Comparison of ENCODE assay signal across 8 cellular contexts in genomic region chr11:61890536-61891330, GRCh38. TPM values are rescaled to one million over a fixed set of nuclear protein-coding genes. Genes with fewer than 3 reads are reported as not detected.
A peak's percentile ranks its signal among the peaks of the same experiment; 100 is the strongest.
DNase-seq lines count a peak whose midpoint lies in the region; ATAC-seq, FAIRE-seq and TF ChIP-seq lines count a peak whose summit lies in the region.

No MANE protein-coding gene starts in this region.

- intact Hi-C loops in A673 (cut with micrococcal nuclease; ENCODE audit: unreplicated experiment) (no loop called here), GM12878 (cut with micrococcal nuclease; ENCODE audit: unreplicated experiment) (no loop called here), sigmoid colon (cut with DNase I) (loop anchor here (2.0 to 5.0 kb wide), 3 partner anchors 73 to 94 kb away; partner anchors contain the start of genes FADS1 and FTH1)

- H4K20me1 ChIP-seq in GM12878 (ENCODE audit: control insufficient read depth, insufficient read depth) = no peaks in the 10 kb centered on the region

- TF ChIP-seq POLR2A in GM12878 (IDR thresholded peaks at IDR 0.05; ENCODE audit: low read depth, low read length) = no peak
- TF ChIP-seq POLR2A in sigmoid colon (IDR thresholded peaks at IDR 0.05) = no peak

- BruUV-seq in A673 (replicated peaks; lab: Mats Ljungman, UMichigan) = no TSS peak
- no TSS peak for BruUV-seq in GM12878 (replicated peaks; lab: Mats Ljungman, UMichigan)

- SMC1A ChIA-PET in GM12878 (lab: Charles Lee; ENCODE audit: uncharacterized antibody, unreplicated experiment) = interaction anchor here (1.4 to 4.8 kb wide), 2 partner anchors 92 to 98 kb away, joined by 4 to 21 read pairs; partner anchors contain the start of genes FEN1 and TMEM258

- FAIRE-seq in GM12878 (lab: Jason Lieb, UNC) = no peak

- RAD21 ChIA-PET in GM12878 (lab: Charles Lee; ENCODE audit: unreplicated experiment) = interaction anchor here (1.0 to 2.4 kb wide), 3 partner anchors 18 to 191 kb away, joined by 3 to 10 read pairs (median 4); no protein-coding TSS in a partner anchor

- H3K79me2 ChIP-seq in GM12878 (ENCODE audit: control insufficient read depth, insufficient read depth, low read length) = no peaks in the 10 kb centered on the region

- H3K9ac ChIP-seq in GM12878 (ENCODE audit: control insufficient read depth, insufficient read depth, low read length) = peak overlapping the region; percentile 39

- peak overlapping the region; percentile 98 for H3K4me2 ChIP-seq in GM12878 (ENCODE audit: control insufficient read depth, insufficient read depth)

- H3K36me3 ChIP-seq in A673 (ENCODE audit: insufficient read depth, low read length, poor library complexity, severe bottlenecking) (no peaks in the 10 kb centered on the region), SJCRH30 (peaks cover 5% of the 10 kb centered on the region; the same call in 1 of the 2 replicates), GM12878 (ENCODE audit: control insufficient read depth in 2 of 2, insufficient read depth in 2 of 2, low read length in 1 of 2) (no peaks in the 10 kb centered on the region), sigmoid colon (no peaks in the 10 kb centered on the region)

- TF ChIP-seq RAD21 in GM12878 (IDR thresholded peaks at IDR 0.05; ENCODE audit: insufficient read depth, low read depth, low read length) = no peak

- TF ChIP-seq EP300 in GM12878 (IDR thresholded peaks at IDR 0.05; ENCODE audit: borderline replicate concordance in 1 of 2, control insufficient read depth in 1 of 2, low read depth in 2 of 2, low read length in 2 of 2) (no peak), sigmoid colon (IDR thresholded peaks at IDR 0.05) (no peak)

- TF ChIP-seq CTCF in A673 (conservative IDR thresholded peaks at IDR 0.05; ENCODE audit: low read depth, low read length) (0 out of 2 replicates have a peak, but pooled peaks have one; percentile 22), GM12878 (IDR thresholded peaks at IDR 0.05 in 2 of 3, conservative IDR thresholded peaks at IDR 0.05 in 1 of 3; ENCODE audit: control insufficient read depth in 2 of 3, extremely low read depth in 1 of 3, insufficient read depth in 1 of 3, low read depth in 3 of 3, low read length in 3 of 3) (peak in 1 of 3 experiments; percentile 6; a peak in 1 of 6 replicates), sigmoid colon (IDR thresholded peaks at IDR 0.05) (no peak)

- ATAC-seq in GM18502 (IDR thresholded peaks at IDR 0.05; ENCODE audit: poor library complexity, unreplicated experiment) (peak; percentile 31), HG03342 (IDR thresholded peaks at IDR 0.05; ENCODE audit: unreplicated experiment) (peak; percentile 23), GM12878 (peak; percentile 33), HG03139 (IDR thresholded peaks at IDR 0.05; ENCODE audit: unreplicated experiment) (no peak)

- POLR2A ChIA-PET in A673 (lab: Charles Lee; ENCODE audit: low non-redundant PET) = interaction anchor here (0.6 kb wide), 1 partner anchor 528 kb away, joined by 3 read pairs; the partner anchor contains the start of gene SCGB1A1
- POLR2A ChIA-PET in GM12878 (lab: Charles Lee) = interaction anchor here (0.6 kb wide), 1 partner anchor 209 kb away, joined by 3 read pairs; no protein-coding TSS in a partner anchor

- CTCF ChIA-PET in A673 (lab: Charles Lee) = interaction anchor here (0.6 kb wide), 2 partner anchors 12 to 94 kb away, joined by 3 read pairs; no protein-coding TSS in a partner anchor
- CTCF ChIA-PET in GM12878 (lab: Yijun Ruan, JAX) = interaction anchor here (1.0 to 3.3 kb wide), 4 partner anchors 57 to 217 kb away, joined by 5 to 16 read pairs (median 6); no protein-coding TSS in a partner anchor

- H3K4me1 ChIP-seq in A673 (ENCODE audit: insufficient read depth, low read length, poor library complexity, severe bottlenecking) = peaks cover 6% of the 10 kb centered on the region
- peaks cover 17% of the 10 kb centered on the region for H3K4me1 ChIP-seq in SJCRH30
- H3K4me1 ChIP-seq in GM12878 (ENCODE audit: control insufficient read depth, insufficient read depth, low read length) = peaks cover 7% of the 10 kb centered on the region
- peaks cover 0 to 46% (median 33%) of the 10 kb centered on the region in 4 donors for H3K4me1 ChIP-seq in sigmoid colon

- in situ Hi-C loops in GM12878 (cut with MboI) = no loop called here

- peak overlapping the region; percentile 85 for H2AFZ ChIP-seq in GM12878 (ENCODE audit: control insufficient read depth, low read depth, low read length)

- H3K4me3 ChIP-seq in A673 (ENCODE audit: low read depth, low read length, poor library complexity, severe bottlenecking) = peak overlapping the region; percentile 80
- H3K4me3 ChIP-seq in SJCRH30 = peak overlapping the region; percentile 78
- peak overlapping the region; percentile 83 for H3K4me3 ChIP-seq in GM12878
- peak overlapping the region; percentile 72 for H3K4me3 ChIP-seq in iPS-11a (ENCODE audit: low read depth, low read length)
- H3K4me3 ChIP-seq in sigmoid colon = peak overlapping the region; percentile 75 to 94 (median 84)

- H3K9me3 ChIP-seq in A673 (ENCODE audit: low read depth, low read length, poor library complexity, severe bottlenecking) (no peaks in the 10 kb centered on the region), SJCRH30 (replicated peaks) (no peaks in the 10 kb centered on the region), GM12878 (replicated peaks; ENCODE audit: control insufficient read depth, insufficient read depth, low read length) (no peaks in the 10 kb centered on the region; the same call in 2 of the 3 replicates), sigmoid colon (no peaks in the 10 kb centered on the region)

- H3K27me3 ChIP-seq in A673 (replicated peaks; ENCODE audit: insufficient read depth, low read depth, low read length, poor library complexity) (no peaks in the 10 kb centered on the region), SJCRH30 (no peaks in the 10 kb centered on the region), GM12878 (replicated peaks in 1 of 2; ENCODE audit: control insufficient read depth in 2 of 2, insufficient read depth in 2 of 2, low read length in 1 of 2) (no peaks in the 10 kb centered on the region), sigmoid colon (no peaks in the 10 kb centered on the region)

- DNase-seq in A673 (ENCODE audit: low spot score) = no peak
- peak; percentile 87 to 92 for DNase-seq in SJCRH30
- DNase-seq in GM12878 (ENCODE audit: low read depth, low spot score) = no peak
- peak; percentile 87 for DNase-seq in sigmoid colon

- peak overlapping the region; percentile 66 for H3K27ac ChIP-seq in A673 (ENCODE audit: low read depth, low read length, poor library complexity, severe bottlenecking)
- peak overlapping the region; percentile 71 for H3K27ac ChIP-seq in SJCRH30
- no peak overlapping the region for H3K27ac ChIP-seq in GM12878 (ENCODE audit: control insufficient read depth, insufficient read depth)
- H3K27ac ChIP-seq in sigmoid colon = peak overlapping the region; percentile 85 to 96 (median 90)

- under 1% methylated on average over 38 of the region's 38 CpGs for WGBS in GM12878 (ENCODE audit: insufficient coverage, insufficient replicate concordance, low lambda C conversion rate, missing lambda C conversion rate)
- WGBS in sigmoid colon, 2 donors = 1% methylated on average over 38 of the region's 38 CpGs

RNA-seq across cellular contexts. Expression of gene FADS3, which starts 0.6 kb away (rescaled TPM):
- total RNA-seq in A673 (2021) (23.3 and 28.1 TPM in 2 replicates), GM12878 (2014; rRNA removed) (7.2 and 9.3 TPM in 2 replicates), GM12878 (2014; rRNA removed; fragmentation: Illumina TruSeq; extraction: Trizol) (2.3 and 3.2 TPM in 2 replicates), GM12878 (2021) (5.7 and 7.7 TPM in 2 replicates), sigmoid colon (10 to 100 TPM; 21.1 to 57.9 (median 37.5) TPM)
- total RNA-seq in SJCRH30 (2014; rRNA removed; shearing (Covaris generic)) = 40.5 and 42.1 TPM in 2 replicates
- total RNA-seq in GM12878 (2013; cell fraction: nucleolus; rRNA removed) = 30.8 and 34.8 TPM in 2 replicates
- polyA plus RNA-seq in GM12878 (2011; ENCODE audit: low read depth) = 2.6 TPM
- polyA plus RNA-seq in GM12878 (2011; rRNA removed) (3.9 and 7.5 TPM in 2 replicates), GM12878 (2014; fragmentation: Illumina TruSeq; extraction: Trizol) (2.3 and 4.2 TPM in 2 replicates), GM12878 (2014; fragmentation: Nextera tagmentation; extraction: Ambion mirVana) (under 1 TPM; 0.23 to 0.44 TPM), GM12878 (2014; rRNA removed) (6.8 and 8.1 TPM in 2 replicates), GM12878 (2016; fragmentation: Nextera tagmentation; extraction: Ambion mirVana) (1 to 10 TPM; 1.4 to 4.2 TPM), sigmoid colon (10 to 100 TPM in 1 of 3 donors, 1 to 10 TPM in 2; 1.4 to 21.5 (median 3.0) TPM)
- 8.7 and 13.3 TPM in 2 replicates for polyA plus RNA-seq in GM12878 (2011; cell fraction: cytosol; rRNA removed)
- polyA plus RNA-seq in GM12878 (2011; cell fraction: nucleus; rRNA removed) = 80.2 and 98.8 TPM in 2 replicates
- 6.8 and 7.1 TPM in 2 replicates for polyA plus RNA-seq in GM12878 (2012)
- 4.1 and 9.9 TPM in 2 replicates for polyA minus RNA-seq in GM12878 (2011; rRNA and poly(A)+ RNA removed)
- polyA minus RNA-seq in GM12878 (2011; cell fraction: cytosol; rRNA and poly(A)+ RNA removed) = 4.9 and 6.8 TPM in 2 replicates
- 6.8 and 9.2 TPM in 2 replicates for polyA minus RNA-seq in GM12878 (2011; cell fraction: nucleus; rRNA and poly(A)+ RNA removed)

RNA-seq across cellular contexts. Expression of gene RAB3IL1, which starts 26.6 kb away (rescaled TPM):
- total RNA-seq in A673 (2021) = 21.9 and 26.9 TPM in 2 replicates
- 0.53 and 0.77 TPM in 2 replicates for total RNA-seq in SJCRH30 (2014; rRNA removed; shearing (Covaris generic))
- total RNA-seq in GM12878 (2013; cell fraction: nucleolus; rRNA removed) = not detected in 2 replicates
- total RNA-seq in GM12878 (2014; rRNA removed) = not detected in 2 replicates
- total RNA-seq in GM12878 (2014; rRNA removed; fragmentation: Illumina TruSeq; extraction: Trizol) = not detected in 2 replicates
- total RNA-seq in GM12878 (2021) = 0.11 TPM in 1 of 2 replicates, not detected in the other
- not detected for polyA plus RNA-seq in GM12878 (2011; ENCODE audit: low read depth)
- polyA plus RNA-seq in GM12878 (2011; rRNA removed) = not detected in 2 replicates
- polyA plus RNA-seq in GM12878 (2011; cell fraction: cytosol; rRNA removed) = 0.04 TPM in 1 of 2 replicates, not detected in the other
- not detected in 2 replicates for polyA plus RNA-seq in GM12878 (2011; cell fraction: nucleus; rRNA removed)
- polyA plus RNA-seq in GM12878 (2012) = 0.07 TPM in 1 of 2 replicates, not detected in the other
- polyA plus RNA-seq in GM12878 (2014; fragmentation: Illumina TruSeq; extraction: Trizol) = not detected in 2 replicates
- polyA plus RNA-seq in GM12878 (2014; fragmentation: Nextera tagmentation; extraction: Ambion mirVana) = not detected
- polyA plus RNA-seq in GM12878 (2014; rRNA removed) = 0.04 TPM in 1 of 2 replicates, not detected in the other
- not detected for polyA plus RNA-seq in GM12878 (2016; fragmentation: Nextera tagmentation; extraction: Ambion mirVana)
- not detected in 2 replicates for polyA minus RNA-seq in GM12878 (2011; rRNA and poly(A)+ RNA removed)
- 1.1 TPM in 1 of 2 replicates, not detected in the other for polyA minus RNA-seq in GM12878 (2011; cell fraction: cytosol; rRNA and poly(A)+ RNA removed)
- polyA minus RNA-seq in GM12878 (2011; cell fraction: nucleus; rRNA and poly(A)+ RNA removed) = not detected in 2 replicates
- 10 to 100 TPM; 12.1 to 23.7 (median 19.6) TPM for total RNA-seq in sigmoid colon
- polyA plus RNA-seq in sigmoid colon = 10 to 100 TPM in 1 of 3 donors, 1 to 10 TPM in 2; 5.1 to 21.6 (median 7.0) TPM

RNA-seq across cellular contexts. Expression of gene BEST1, which starts 59.4 kb away (rescaled TPM):
- total RNA-seq in A673 (2021) (5.3 and 8.6 TPM in 2 replicates), GM12878 (2014; rRNA removed) (0.06 TPM in 1 of 2 replicates, not detected in the other), GM12878 (2014; rRNA removed; fragmentation: Illumina TruSeq; extraction: Trizol) (0.05 TPM in 1 of 2 replicates, not detected in the other), GM12878 (2021) (0.08 and 0.13 TPM in 2 replicates), sigmoid colon (1 to 10 TPM in 3 of 4 donors, under 1 TPM in 1; 0.83 to 5.3 (median 3.3) TPM)
- 0.05 and 0.26 TPM in 2 replicates for total RNA-seq in SJCRH30 (2014; rRNA removed; shearing (Covaris generic))
- total RNA-seq in GM12878 (2013; cell fraction: nucleolus; rRNA removed) = 0.08 TPM in 1 of 2 replicates, not detected in the other
- polyA plus RNA-seq in GM12878 (2011; ENCODE audit: low read depth) = 1.4 TPM
- polyA plus RNA-seq in GM12878 (2011; rRNA removed) (0.12 and 0.15 TPM in 2 replicates), GM12878 (2014; fragmentation: Illumina TruSeq; extraction: Trizol) (0.03 and 0.25 TPM in 2 replicates), GM12878 (2014; fragmentation: Nextera tagmentation; extraction: Ambion mirVana) (under 1 TPM; 0.34 to 0.44 TPM), GM12878 (2014; rRNA removed) (0.05 TPM in 1 of 2 replicates, not detected in the other), GM12878 (2016; fragmentation: Nextera tagmentation; extraction: Ambion mirVana) (1 to 10 TPM; 2.4 to 3.4 TPM), sigmoid colon (1 to 10 TPM; 3.2 to 9.6 (median 7.6) TPM)
- polyA plus RNA-seq in GM12878 (2011; cell fraction: cytosol; rRNA removed) = 0.13 and 0.18 TPM in 2 replicates
- 0.38 and 1.1 TPM in 2 replicates for polyA plus RNA-seq in GM12878 (2011; cell fraction: nucleus; rRNA removed)
- polyA plus RNA-seq in GM12878 (2012) = 1.7 and 2.0 TPM in 2 replicates
- 0.15 TPM in 1 of 2 replicates, not detected in the other for polyA minus RNA-seq in GM12878 (2011; rRNA and poly(A)+ RNA removed)
- polyA minus RNA-seq in GM12878 (2011; cell fraction: cytosol; rRNA and poly(A)+ RNA removed) = not detected in 2 replicates
- 0.29 and 0.36 TPM in 2 replicates for polyA minus RNA-seq in GM12878 (2011; cell fraction: nucleus; rRNA and poly(A)+ RNA removed)

Comparison
In these comparisons a context has a peak if more than half of its experiments do, and no peak if none do; other contexts are left out.
1. DNase-seq: peak in SJCRH30 (2 of 2) and sigmoid colon (single experiment); none in A673 (single experiment) and GM12878 (single experiment).
2. Peak in every context shown above with its lines, with median percentiles within 50 percentile points of each other: H3K4me3 ChIP-seq.